In the genomic region with DNA sequence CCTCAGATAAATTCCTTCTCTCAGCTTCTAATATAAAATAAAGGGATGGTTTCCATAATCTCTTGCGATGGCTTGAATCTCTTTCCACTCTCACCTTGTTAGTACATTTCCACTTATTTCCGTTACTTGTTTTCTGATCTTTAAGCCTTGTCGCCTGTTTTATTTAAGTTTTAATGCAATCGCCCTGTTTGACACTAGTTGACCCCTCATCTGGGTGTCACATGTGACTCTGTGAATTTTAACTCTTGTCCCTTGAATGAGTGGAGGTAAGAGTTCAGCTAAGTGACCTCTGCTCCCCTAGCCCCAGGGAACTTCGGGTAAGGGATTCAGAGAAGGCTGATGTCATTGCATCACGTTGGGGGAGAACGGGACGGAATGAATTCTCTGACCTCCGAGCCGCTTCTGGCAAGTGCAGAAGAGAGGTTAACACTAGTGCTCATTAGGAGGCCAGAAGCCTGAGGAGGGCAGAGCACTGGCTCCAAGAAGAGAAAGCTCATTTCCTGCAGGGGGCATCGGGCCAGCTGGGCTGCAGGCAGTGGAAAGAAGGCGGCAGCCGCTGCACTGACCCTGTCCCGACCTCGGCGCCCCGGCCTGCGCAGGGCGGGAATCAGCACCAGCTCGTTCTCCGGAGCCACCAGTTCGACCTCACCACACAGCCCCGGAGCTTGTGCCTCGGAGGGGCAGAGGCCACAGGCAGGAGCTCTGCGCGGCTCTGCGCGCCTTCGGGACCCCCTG, we compare ENCODE assay signal across 1 cellular context.
TF ChIP-seq lines count a peak whose summit lies in the region.

No MANE protein-coding gene starts in this region.

TF ChIP-seq in HepG2, 621 proteins besides CTCF, POLR2A, EP300 and RAD21 (continued from another document and continues in another):
- TF ChIP-seq ZNF343 (CRISPR knock-in tag; IDR thresholded peaks at IDR 0.05) = peak; percentile 73; the same call in 1 of the 2 replicates
- peak; percentile 95 for TF ChIP-seq NR2F6 (IDR thresholded peaks at IDR 0.05)
- peak; percentile 96 for TF ChIP-seq NR2F6 (CRISPR knock-in tag; IDR thresholded peaks at IDR 0.05)
- TF ChIP-seq, protein P1, sequence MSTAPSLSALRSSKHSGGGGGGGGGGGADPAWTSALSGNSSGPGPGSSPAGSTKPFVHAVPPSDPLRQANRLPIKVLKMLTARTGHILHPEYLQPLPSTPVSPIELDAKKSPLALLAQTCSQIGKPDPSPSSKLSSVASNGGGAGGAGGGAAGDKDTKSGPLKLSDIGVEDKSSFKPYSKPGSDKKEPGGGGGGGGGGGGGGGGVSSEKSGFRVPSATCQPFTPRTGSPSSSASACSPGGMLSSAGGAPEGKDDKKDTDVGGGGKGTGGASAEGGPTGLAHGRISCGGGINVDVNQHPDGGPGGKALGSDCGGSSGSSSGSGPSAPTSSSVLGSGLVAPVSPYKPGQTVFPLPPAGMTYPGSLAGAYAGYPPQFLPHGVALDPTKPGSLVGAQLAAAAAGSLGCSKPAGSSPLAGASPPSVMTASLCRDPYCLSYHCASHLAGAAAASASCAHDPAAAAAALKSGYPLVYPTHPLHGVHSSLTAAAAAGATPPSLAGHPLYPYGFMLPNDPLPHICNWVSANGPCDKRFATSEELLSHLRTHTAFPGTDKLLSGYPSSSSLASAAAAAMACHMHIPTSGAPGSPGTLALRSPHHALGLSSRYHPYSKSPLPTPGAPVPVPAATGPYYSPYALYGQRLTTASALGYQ (CRISPR knock-in tag; IDR thresholded peaks at IDR 0.05) = no peak
- TF ChIP-seq, protein P2, sequence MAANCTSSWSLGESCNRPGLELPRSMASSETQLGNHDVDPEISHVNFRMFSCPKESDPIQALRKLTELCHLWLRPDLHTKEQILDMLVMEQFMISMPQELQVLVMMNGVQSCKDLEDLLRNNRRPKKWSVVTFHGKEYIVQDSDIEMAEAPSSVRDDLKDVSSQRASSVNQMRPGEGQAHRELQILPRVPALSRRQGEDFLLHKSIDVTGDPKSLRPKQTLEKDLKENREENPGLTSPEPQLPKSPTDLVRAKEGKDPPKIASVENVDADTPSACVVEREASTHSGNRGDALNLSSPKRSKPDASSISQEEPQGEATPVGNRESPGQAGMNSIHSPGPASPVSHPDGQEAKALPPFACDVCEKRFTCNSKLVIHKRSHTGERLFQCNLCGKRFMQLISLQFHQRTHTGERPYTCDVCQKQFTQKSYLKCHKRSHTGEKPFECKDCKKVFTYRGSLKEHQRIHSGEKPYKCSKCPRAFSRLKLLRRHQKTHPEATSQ (CRISPR knock-in tag; IDR thresholded peaks at IDR 0.05; ENCODE audit: borderline replicate concordance) = no peak
- TF ChIP-seq, protein P3, sequence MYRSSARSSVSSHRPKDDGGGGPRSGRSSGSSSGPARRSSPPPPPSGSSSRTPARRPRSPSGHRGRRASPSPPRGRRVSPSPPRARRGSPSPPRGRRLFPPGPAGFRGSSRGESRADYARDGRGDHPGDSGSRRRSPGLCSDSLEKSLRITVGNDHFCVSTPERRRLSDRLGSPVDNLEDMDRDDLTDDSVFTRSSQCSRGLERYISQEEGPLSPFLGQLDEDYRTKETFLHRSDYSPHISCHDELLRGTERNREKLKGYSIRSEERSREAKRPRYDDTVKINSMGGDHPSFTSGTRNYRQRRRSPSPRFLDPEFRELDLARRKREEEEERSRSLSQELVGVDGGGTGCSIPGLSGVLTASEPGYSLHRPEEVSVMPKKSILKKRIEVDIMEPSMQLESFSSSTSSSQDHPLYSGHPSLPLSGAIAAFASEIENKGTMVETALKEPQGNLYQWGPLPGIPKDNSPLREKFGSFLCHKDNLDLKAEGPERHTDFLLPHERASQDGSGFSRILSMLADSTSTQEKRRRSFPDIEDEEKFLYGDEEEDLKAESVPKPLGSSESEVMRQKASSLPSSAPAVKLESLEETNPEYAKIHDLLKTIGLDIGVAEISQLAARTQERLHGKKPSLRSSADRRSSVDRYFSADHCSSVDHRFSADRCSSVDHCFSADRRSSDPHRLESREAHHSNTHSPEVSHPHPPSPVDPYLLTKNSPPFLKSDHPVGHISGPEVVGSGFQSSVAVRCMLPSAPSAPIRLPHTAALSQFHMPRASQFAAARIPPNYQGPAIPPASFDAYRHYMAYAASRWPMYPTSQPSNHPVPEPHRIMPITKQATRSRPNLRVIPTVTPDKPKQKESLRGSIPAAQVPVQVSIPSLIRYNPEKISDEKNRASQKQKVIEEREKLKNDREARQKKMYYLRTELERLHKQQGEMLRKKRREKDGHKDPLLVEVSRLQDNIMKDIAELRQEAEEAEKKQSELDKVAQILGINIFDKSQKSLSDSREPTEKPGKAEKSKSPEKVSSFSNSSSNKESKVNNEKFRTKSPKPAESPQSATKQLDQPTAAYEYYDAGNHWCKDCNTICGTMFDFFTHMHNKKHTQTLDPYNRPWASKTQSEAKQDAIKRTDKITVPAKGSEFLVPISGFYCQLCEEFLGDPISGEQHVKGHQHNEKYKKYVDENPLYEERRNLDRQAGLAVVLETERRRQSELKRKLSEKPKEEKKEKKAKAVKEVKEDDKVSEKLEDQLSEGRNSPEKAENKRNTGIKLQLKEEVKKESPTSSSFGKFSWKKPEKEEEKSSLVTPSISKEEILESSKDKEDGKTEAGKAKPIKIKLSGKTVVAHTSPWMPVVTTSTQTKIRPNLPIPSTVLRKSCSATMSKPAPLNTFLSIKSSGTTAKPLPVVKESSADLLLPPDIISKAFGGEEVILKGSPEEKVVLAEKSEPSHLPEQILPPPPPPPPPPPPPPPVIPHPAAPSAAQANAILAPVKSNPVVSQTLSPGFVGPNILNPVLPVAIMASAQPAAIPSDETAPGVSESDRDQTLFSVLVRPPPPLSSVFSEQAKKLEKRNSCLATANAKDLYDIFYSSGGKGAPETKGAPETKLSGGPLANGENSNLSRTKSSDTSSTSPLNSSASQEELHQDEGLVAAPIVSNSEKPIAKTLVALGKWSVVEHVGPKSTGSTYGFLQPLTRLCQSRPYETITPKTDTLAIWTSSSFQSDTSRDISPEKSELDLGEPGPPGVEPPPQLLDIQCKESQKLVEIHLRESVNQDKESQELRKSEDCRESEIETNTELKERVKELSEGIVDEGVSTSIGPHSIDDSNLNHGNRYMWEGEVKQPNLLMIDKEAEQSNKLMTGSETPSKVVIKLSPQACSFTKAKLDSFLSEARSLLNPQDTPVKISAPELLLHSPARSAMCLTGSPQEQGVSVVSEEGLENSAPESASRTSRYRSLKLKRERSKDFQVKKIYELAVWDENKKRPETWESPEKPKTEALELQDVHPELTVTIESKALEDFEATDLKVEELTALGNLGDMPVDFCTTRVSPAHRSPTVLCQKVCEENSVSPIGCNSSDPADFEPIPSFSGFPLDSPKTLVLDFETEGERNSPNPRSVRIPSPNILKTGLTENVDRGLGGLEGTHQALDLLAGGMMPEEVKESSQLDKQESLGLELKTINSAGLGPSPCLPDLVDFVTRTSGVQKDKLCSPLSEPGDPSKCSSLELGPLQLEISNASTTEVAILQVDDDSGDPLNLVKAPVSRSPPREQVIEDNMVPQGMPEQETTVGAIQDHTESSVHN (CRISPR knock-in tag; IDR thresholded peaks at IDR 0.05) = 0 out of 2 replicates have a peak, but pooled peaks have one; percentile 68
- peak; percentile 22 for TF ChIP-seq SKI (IDR thresholded peaks at IDR 0.05; ENCODE audit: partially characterized antibody)
- 0 out of 2 replicates have a peak, but pooled peaks have one; percentile 59 for TF ChIP-seq PAF1 (CRISPR knock-in tag; IDR thresholded peaks at IDR 0.05)
- no peak for TF ChIP-seq KDM5B (CRISPR knock-in tag; IDR thresholded peaks at IDR 0.05; ENCODE audit: borderline replicate concordance)
- TF ChIP-seq, protein P4, sequence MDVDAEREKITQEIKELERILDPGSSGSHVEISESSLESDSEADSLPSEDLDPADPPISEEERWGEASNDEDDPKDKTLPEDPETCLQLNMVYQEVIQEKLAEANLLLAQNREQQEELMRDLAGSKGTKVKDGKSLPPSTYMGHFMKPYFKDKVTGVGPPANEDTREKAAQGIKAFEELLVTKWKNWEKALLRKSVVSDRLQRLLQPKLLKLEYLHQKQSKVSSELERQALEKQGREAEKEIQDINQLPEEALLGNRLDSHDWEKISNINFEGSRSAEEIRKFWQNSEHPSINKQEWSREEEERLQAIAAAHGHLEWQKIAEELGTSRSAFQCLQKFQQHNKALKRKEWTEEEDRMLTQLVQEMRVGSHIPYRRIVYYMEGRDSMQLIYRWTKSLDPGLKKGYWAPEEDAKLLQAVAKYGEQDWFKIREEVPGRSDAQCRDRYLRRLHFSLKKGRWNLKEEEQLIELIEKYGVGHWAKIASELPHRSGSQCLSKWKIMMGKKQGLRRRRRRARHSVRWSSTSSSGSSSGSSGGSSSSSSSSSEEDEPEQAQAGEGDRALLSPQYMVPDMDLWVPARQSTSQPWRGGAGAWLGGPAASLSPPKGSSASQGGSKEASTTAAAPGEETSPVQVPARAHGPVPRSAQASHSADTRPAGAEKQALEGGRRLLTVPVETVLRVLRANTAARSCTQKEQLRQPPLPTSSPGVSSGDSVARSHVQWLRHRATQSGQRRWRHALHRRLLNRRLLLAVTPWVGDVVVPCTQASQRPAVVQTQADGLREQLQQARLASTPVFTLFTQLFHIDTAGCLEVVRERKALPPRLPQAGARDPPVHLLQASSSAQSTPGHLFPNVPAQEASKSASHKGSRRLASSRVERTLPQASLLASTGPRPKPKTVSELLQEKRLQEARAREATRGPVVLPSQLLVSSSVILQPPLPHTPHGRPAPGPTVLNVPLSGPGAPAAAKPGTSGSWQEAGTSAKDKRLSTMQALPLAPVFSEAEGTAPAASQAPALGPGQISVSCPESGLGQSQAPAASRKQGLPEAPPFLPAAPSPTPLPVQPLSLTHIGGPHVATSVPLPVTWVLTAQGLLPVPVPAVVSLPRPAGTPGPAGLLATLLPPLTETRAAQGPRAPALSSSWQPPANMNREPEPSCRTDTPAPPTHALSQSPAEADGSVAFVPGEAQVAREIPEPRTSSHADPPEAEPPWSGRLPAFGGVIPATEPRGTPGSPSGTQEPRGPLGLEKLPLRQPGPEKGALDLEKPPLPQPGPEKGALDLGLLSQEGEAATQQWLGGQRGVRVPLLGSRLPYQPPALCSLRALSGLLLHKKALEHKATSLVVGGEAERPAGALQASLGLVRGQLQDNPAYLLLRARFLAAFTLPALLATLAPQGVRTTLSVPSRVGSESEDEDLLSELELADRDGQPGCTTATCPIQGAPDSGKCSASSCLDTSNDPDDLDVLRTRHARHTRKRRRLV (CRISPR knock-in tag; IDR thresholded peaks at IDR 0.05) = peak; percentile 44; the same call in 1 of the 2 replicates
- no peak for TF ChIP-seq SCMH1 (CRISPR knock-in tag; IDR thresholded peaks at IDR 0.05; ENCODE audit: borderline replicate concordance)
- TF ChIP-seq, protein P5, sequence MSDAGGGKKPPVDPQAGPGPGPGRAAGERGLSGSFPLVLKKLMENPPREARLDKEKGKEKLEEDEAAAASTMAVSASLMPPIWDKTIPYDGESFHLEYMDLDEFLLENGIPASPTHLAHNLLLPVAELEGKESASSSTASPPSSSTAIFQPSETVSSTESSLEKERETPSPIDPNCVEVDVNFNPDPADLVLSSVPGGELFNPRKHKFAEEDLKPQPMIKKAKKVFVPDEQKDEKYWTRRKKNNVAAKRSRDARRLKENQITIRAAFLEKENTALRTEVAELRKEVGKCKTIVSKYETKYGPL (CRISPR knock-in tag; IDR thresholded peaks at IDR 0.05) = no peak
- no peak for TF ChIP-seq THYN1 (CRISPR knock-in tag; IDR thresholded peaks at IDR 0.05; ENCODE audit: borderline replicate concordance, low read depth)
- TF ChIP-seq ZSCAN22 (CRISPR knock-in tag; IDR thresholded peaks at IDR 0.05) = no peak
- peak; percentile 44; the same call in 1 of the 2 replicates for TF ChIP-seq KMT2A (CRISPR knock-in tag; IDR thresholded peaks at IDR 0.05)
- TF ChIP-seq ZNF737 (CRISPR knock-in tag; IDR thresholded peaks at IDR 0.05; ENCODE audit: borderline replicate concordance) = no peak
- TF ChIP-seq, protein P6, sequence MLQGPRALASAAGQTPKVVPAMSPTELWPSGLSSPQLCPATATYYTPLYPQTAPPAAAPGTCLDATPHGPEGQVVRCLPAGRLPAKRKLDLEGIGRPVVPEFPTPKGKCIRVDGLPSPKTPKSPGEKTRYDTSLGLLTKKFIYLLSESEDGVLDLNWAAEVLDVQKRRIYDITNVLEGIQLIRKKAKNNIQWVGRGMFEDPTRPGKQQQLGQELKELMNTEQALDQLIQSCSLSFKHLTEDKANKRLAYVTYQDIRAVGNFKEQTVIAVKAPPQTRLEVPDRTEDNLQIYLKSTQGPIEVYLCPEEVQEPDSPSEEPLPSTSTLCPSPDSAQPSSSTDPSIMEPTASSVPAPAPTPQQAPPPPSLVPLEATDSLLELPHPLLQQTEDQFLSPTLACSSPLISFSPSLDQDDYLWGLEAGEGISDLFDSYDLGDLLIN (CRISPR knock-in tag; IDR thresholded peaks at IDR 0.05; ENCODE audit: borderline replicate concordance) = no peak
- peak; percentile 54; the same call in 1 of the 2 replicates for TF ChIP-seq ZNF724P (CRISPR knock-in tag; IDR thresholded peaks at IDR 0.05; ENCODE audit: borderline replicate concordance)
- TF ChIP-seq, protein P7, sequence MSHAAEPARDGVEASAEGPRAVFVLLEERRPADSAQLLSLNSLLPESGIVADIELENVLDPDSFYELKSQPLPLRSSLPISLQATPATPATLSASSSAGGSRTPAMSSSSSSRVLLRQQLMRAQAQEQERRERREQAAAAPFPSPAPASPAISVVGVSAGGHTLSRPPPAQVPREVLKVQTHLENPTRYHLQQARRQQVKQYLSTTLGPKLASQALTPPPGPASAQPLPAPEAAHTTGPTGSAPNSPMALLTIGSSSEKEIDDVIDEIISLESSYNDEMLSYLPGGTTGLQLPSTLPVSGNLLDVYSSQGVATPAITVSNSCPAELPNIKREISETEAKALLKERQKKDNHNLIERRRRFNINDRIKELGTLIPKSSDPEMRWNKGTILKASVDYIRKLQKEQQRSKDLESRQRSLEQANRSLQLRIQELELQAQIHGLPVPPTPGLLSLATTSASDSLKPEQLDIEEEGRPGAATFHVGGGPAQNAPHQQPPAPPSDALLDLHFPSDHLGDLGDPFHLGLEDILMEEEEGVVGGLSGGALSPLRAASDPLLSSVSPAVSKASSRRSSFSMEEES (CRISPR knock-in tag; IDR thresholded peaks at IDR 0.05) = peak; percentile 86
- TF ChIP-seq KMT2B (CRISPR knock-in tag; IDR thresholded peaks at IDR 0.05) = peak; percentile 62
- TF ChIP-seq ZNF224 (CRISPR knock-in tag; IDR thresholded peaks at IDR 0.05) = peak; percentile 89; the same call in 1 of the 2 replicates
- no peak for TF ChIP-seq ZNF501 (CRISPR knock-in tag; IDR thresholded peaks at IDR 0.05)
- TF ChIP-seq, protein P8, sequence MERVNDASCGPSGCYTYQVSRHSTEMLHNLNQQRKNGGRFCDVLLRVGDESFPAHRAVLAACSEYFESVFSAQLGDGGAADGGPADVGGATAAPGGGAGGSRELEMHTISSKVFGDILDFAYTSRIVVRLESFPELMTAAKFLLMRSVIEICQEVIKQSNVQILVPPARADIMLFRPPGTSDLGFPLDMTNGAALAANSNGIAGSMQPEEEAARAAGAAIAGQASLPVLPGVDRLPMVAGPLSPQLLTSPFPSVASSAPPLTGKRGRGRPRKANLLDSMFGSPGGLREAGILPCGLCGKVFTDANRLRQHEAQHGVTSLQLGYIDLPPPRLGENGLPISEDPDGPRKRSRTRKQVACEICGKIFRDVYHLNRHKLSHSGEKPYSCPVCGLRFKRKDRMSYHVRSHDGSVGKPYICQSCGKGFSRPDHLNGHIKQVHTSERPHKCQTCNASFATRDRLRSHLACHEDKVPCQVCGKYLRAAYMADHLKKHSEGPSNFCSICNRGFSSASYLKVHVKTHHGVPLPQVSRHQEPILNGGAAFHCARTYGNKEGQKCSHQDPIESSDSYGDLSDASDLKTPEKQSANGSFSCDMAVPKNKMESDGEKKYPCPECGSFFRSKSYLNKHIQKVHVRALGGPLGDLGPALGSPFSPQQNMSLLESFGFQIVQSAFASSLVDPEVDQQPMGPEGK (CRISPR knock-in tag; IDR thresholded peaks at IDR 0.05) = peak; percentile 41; the same call in 1 of the 2 replicates
- no peak; the same call in 1 of the 2 replicates for TF ChIP-seq AKAP8 (CRISPR knock-in tag; IDR thresholded peaks at IDR 0.05)
- TF ChIP-seq, protein P9, sequence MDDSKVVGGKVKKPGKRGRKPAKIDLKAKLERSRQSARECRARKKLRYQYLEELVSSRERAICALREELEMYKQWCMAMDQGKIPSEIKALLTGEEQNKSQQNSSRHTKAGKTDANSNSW (CRISPR knock-in tag; IDR thresholded peaks at IDR 0.05; ENCODE audit: borderline replicate concordance) = no peak
- no peak for TF ChIP-seq ZNF780A (CRISPR knock-in tag; IDR thresholded peaks at IDR 0.05)
- peak; percentile 50 for TF ChIP-seq CCAR2 (optimal IDR thresholded peaks at IDR 0.05; ENCODE audit: low read depth, low read length)
